In the genomic region with DNA sequence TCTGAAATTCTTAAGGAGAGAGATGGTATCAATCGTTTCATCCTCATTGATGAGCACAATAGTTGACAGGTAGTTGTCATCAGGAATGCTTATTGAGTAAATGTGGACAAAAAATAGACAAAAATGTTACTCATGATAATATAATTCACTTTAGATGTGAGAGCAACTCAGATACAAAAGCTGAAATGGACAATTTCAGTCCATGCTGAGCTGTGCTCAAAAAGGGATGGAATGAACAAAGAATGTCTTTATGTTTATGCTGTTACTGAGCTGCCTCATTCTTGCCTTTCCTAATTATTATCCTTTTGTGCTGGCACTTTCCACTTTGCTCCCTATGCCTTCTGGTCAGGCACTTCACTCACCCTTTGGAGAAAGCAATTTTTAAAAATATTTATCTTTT, we compare ENCODE assay signal across 11 cellular contexts. TPM values are rescaled to one million over a fixed set of nuclear protein-coding genes. Genes with fewer than 3 reads are reported as not detected.
DNase-seq lines count a peak whose midpoint lies in the region; TF ChIP-seq lines count a peak whose summit lies in the region.
"Had no signal": no experiment of that assay in that cellular context is flagged by ENCODE, and none has a peak within 500 bp of the region (broad histone marks: within the 10 kb centered on the region; RNA-seq: fewer than 3 reads in every experiment).

No MANE protein-coding gene starts in this region.

- peak overlapping the region in 4 of 5 experiments; percentile 4 to 87 (median 80) for H3K27ac Mint-ChIP-seq in brain
- H3K27ac Mint-ChIP-seq: CD4-positive, CD25-positive, alpha-beta regulatory T cell; HFFc6 had no signal

- peak overlapping the region in 4 of 5 experiments; percentile 6 to 71 (median 44) for H3K4me3 Mint-ChIP-seq in brain
- H3K4me3 Mint-ChIP-seq: CD4-positive, CD25-positive, alpha-beta regulatory T cell; HFFc6 had no signal

- no peaks in the 10 kb centered on the region for H3K27me3 Mint-ChIP-seq in brain
- H3K27me3 Mint-ChIP-seq: CD4-positive, CD25-positive, alpha-beta regulatory T cell had no signal

- H3K4me1 Mint-ChIP-seq in brain, result peaks cover 51% of the 10 kb centered on the region

- TF ChIP-seq CTCF in brain (conservative IDR thresholded peaks at IDR 0.05), result no peak

- peaks cover 0 to 12% (median 7%) of the 10 kb centered on the region in 5 experiments for H3K9me3 Mint-ChIP-seq in brain

- H3K36me3 Mint-ChIP-seq in brain, result peaks cover 42% of the 10 kb centered on the region
- H3K36me3 Mint-ChIP-seq: CD4-positive, CD25-positive, alpha-beta regulatory T cell had no signal

- DNase-seq in inferior parietal cortex (ENCODE audit: extremely low spot score) (peak; percentile 33), putamen (ENCODE audit: low spot score) (peak; percentile 45), NOMO-1 (lab: John Stamatoyannopoulos, UW; ENCODE audit: unreplicated experiment in 2 of 2) (no peak), amygdala (lab: John Stamatoyannopoulos, UW) (no peak), NCI-H1092 (lab: John Stamatoyannopoulos, UW) (no peak), SW 1271 (lab: John Stamatoyannopoulos, UW) (no peak)
- DNase-seq: CD4-positive, CD25-positive, alpha-beta regulatory T cell; DMS79; HCEC 1CT; HFFc6 had no signal

RNA-seq across cellular contexts. Expression of gene JAKMIP2, which starts 49.5 kb away (rescaled TPM):
- polyA plus RNA-seq in brain (ENCODE audit: insufficient read depth, low read depth, low replicate concordance), result 14.9 TPM

Comparison
In these comparisons a context has a peak if more than half of its experiments do, and no peak if none do; other contexts are left out.
1. DNase-seq: peak in inferior parietal cortex (single experiment) and putamen (single experiment); none in NOMO-1 (0 of 2), amygdala (0 of 56), NCI-H1092 (single experiment) and SW 1271 (0 of 2).